ENCODE assay signal across 13 cellular contexts in the genomic region with DNA sequence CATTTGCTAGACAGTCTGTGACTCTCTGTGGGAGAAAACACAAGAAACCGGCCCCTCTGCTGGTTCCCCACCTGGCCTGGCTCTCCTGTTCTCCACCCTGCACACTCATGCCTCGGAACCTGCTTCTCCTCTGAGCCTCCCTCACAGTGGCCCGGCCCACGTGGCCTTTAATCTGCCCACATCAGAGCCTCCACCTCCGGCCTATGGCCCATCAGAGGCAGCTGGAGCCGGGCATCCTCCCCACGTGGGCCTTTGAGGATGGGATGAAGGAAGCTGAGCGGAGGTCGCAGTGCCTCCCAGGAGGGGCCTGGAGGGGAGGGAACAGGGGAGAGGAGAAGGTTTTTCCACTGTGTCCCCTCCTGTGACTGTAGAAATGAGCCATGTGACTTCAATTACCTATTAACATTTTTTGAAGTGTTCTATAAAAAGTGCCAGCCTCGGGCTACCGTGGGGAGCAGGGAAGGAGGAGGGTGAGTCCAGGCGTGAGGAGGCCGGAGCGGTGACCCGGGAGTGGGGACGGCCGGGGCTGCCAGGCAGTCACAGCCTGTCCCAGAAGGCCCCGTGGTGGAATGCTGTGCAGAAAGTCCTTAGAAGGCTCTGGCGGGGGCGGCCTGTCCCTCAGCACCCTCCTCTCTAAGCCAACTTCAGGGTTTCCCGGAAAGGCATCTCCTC. TPM values are rescaled to one million over a fixed set of nuclear protein-coding genes. Genes with fewer than 3 reads are reported as not detected.
DNase-seq lines count a peak whose midpoint lies in the region; ATAC-seq, FAIRE-seq and TF ChIP-seq lines count a peak whose summit lies in the region.
"Had no signal": no experiment of that assay in that cellular context is flagged by ENCODE, and none has a peak within 500 bp of the region (broad histone marks: within the 10 kb centered on the region; RNA-seq: fewer than 3 reads in every experiment).

No MANE protein-coding gene starts in this region.

- H2BK5ac ChIP-seq in mesendoderm (ENCODE audit: low read length) = no peak overlapping the region

- CTCF ChIA-PET in endothelial cell of umbilical vein (lab: Charles Lee) = interaction anchor here (1.3 to 1.4 kb wide), 2 partner anchors 9 to 27 kb away, joined by 3 to 4 read pairs; no protein-coding TSS in a partner anchor

- dilution Hi-C loops in endothelial cell of umbilical vein (cut with MboI; ENCODE audit: extremely low pct_ligation_motif_present, low sequenced_read_pairs) = no loop called here

- peaks cover 15% of the 10 kb centered on the region for H3K4me1 ChIP-seq in endothelial cell of umbilical vein (ENCODE audit: control insufficient read depth, extremely low read depth, insufficient read depth, low read length)
- no peaks in the 10 kb centered on the region for H3K4me1 ChIP-seq in mesendoderm (ENCODE audit: control insufficient read depth, low read depth, low read length)
- H3K4me1 ChIP-seq in tibial nerve = peaks cover 0 to 26% (median 12%) of the 10 kb centered on the region in 4 donors
- H3K4me1 ChIP-seq: SJCRH30 had no signal

- H3K79me1 ChIP-seq in mesendoderm (ENCODE audit: low read length) = no peaks in the 10 kb centered on the region

- intact Hi-C loops in endothelial cell of umbilical vein (cut with micrococcal nuclease) = no loop called here

- peak overlapping the region; percentile 83 for H2AFZ ChIP-seq in endothelial cell of umbilical vein (ENCODE audit: low read depth, low read length)

- H3K23ac ChIP-seq in mesendoderm (ENCODE audit: low read length) = no peak overlapping the region

- H4K5ac ChIP-seq in mesendoderm (ENCODE audit: low read length) = no peak overlapping the region

- H2BK120ac ChIP-seq in mesendoderm (ENCODE audit: low read depth, low read length) = no peak overlapping the region

- H3K9me3 ChIP-seq in KOPT-K1 (ENCODE audit: insufficient read depth, low read length, poor library complexity, severe bottlenecking) (no peaks in the 10 kb centered on the region), endothelial cell of umbilical vein (replicated peaks; ENCODE audit: control insufficient read depth, insufficient read depth, low read length) (no peaks in the 10 kb centered on the region), tibial nerve (no peaks in the 10 kb centered on the region)
- H3K9me3 ChIP-seq: SJCRH30 had no signal

- no peak overlapping the region for H4K8ac ChIP-seq in mesendoderm (ENCODE audit: low read depth, low read length)

- DNase-seq in endothelial cell of umbilical vein (ENCODE audit: low read depth, low spot score) = no peak
- DNase-seq in mesendoderm = no peak
- no peak for DNase-seq in tibial nerve (ENCODE audit: low spot score in 2 of 2)
- DNase-seq in GM10266 (ENCODE audit: extremely low spot score) = no peak
- no peak for DNase-seq in middle frontal gyrus (ENCODE audit: extremely low spot score, low spot score)
- DNase-seq in NCI-H1105 (lab: John Stamatoyannopoulos, UW) = no peak
- DNase-seq: activated T-cell treated with anti-CD3 and anti-CD28 coated beads, Interleukin-2, amount 50 U/mL, for 4 hours; amniotic stem cell; posterior cingulate gyrus; SJCRH30 had no signal

- no peak for ATAC-seq in HG02884 (IDR thresholded peaks at IDR 0.05; ENCODE audit: unreplicated experiment)
- ATAC-seq: activated CD4-positive, CD25-positive, alpha-beta regulatory T cell treated with anti-CD3 and anti-CD28 coated beads, Interleukin-2, amount 50 U/mL, for 24 hours; activated T-cell treated with anti-CD3 and anti-CD28 coated beads, Interleukin-2, amount 50 U/mL, for 4 hours had no signal

- no TSS peak for BruUV-seq in endothelial cell of umbilical vein (replicated peaks; lab: Mats Ljungman, UMichigan)

- no peaks in the 10 kb centered on the region for H3K27me3 ChIP-seq in endothelial cell of umbilical vein (ENCODE audit: control insufficient read depth in 2 of 2, insufficient read depth in 2 of 2, low read length in 2 of 2)
- H3K27me3 ChIP-seq in mesendoderm (ENCODE audit: insufficient read depth, low read length, poor library complexity) = no peaks in the 10 kb centered on the region
- no peaks in the 10 kb centered on the region for H3K27me3 ChIP-seq in tibial nerve
- H3K27me3 ChIP-seq: SJCRH30 had no signal

- peak in 1 of 2 donors; percentile 32 for TF ChIP-seq EP300 in tibial nerve (IDR thresholded peaks at IDR 0.05)

- peak overlapping the region; percentile 34 for H3K56ac ChIP-seq in mesendoderm (ENCODE audit: low read length)

- H3K9ac ChIP-seq in endothelial cell of umbilical vein (replicated peaks; ENCODE audit: extremely low read depth, insufficient read depth, low read length) (no peak overlapping the region), mesendoderm (ENCODE audit: low read length) (no peak overlapping the region)

- H2BK15ac ChIP-seq in mesendoderm (replicated peaks; ENCODE audit: low read depth) = no peak overlapping the region

- H3K4me3 ChIP-seq in endothelial cell of umbilical vein (replicated peaks in 1 of 3; ENCODE audit: insufficient read depth in 1 of 3, low read depth in 1 of 3, low read length in 3 of 3) = no peak overlapping the region
- no peak overlapping the region for H3K4me3 ChIP-seq in mesendoderm (ENCODE audit: low read length)
- H3K4me3 ChIP-seq in tibial nerve = no peak overlapping the region
- H3K4me3 ChIP-seq: SJCRH30 had no signal

- no peak overlapping the region for H3K4me2 ChIP-seq in endothelial cell of umbilical vein (ENCODE audit: insufficient read depth, low read length)
- H3K4me2 ChIP-seq in mesendoderm (ENCODE audit: low read length) = no peak overlapping the region

- peak overlapping the region; percentile 55 for H3K27ac ChIP-seq in KOPT-K1 (ENCODE audit: low read depth, low read length, poor library complexity, severe bottlenecking)
- no peak overlapping the region for H3K27ac ChIP-seq in endothelial cell of umbilical vein (ENCODE audit: insufficient read depth, low read depth, low read length)
- no peak overlapping the region for H3K27ac ChIP-seq in mesendoderm (ENCODE audit: low read depth, low read length)
- peak overlapping the region; percentile 61 to 88 (median 72) for H3K27ac ChIP-seq in tibial nerve
- H3K27ac ChIP-seq: SJCRH30 had no signal

- no peak overlapping the region for H3K18ac ChIP-seq in mesendoderm (ENCODE audit: low read length)

- H3K4ac ChIP-seq in mesendoderm (ENCODE audit: low read depth, low read length) = no peak overlapping the region

- no peaks in the 10 kb centered on the region for H3K9me1 ChIP-seq in endothelial cell of umbilical vein (replicated peaks; ENCODE audit: control insufficient read depth, extremely low read depth, insufficient read depth, low read length)

- TF ChIP-seq CTCF in endothelial cell of umbilical vein (IDR thresholded peaks at IDR 0.05; ENCODE audit: extremely low read depth in 1 of 2, insufficient read depth in 1 of 2, low read depth in 1 of 2, low read length in 2 of 2) (no peak), tibial nerve (IDR thresholded peaks at IDR 0.05) (no peak), GM10266 (IDR thresholded peaks at IDR 0.05; ENCODE audit: control insufficient read depth, insufficient read depth, low read depth, missing control alignments) (no peak)

- H2AK5ac ChIP-seq in mesendoderm (ENCODE audit: low read length) = no peak overlapping the region

- no peak for FAIRE-seq in endothelial cell of umbilical vein (lab: Jason Lieb, UNC)

- H3K36me3 ChIP-seq in KOPT-K1 (ENCODE audit: insufficient read depth, low read length) (no peaks in the 10 kb centered on the region), endothelial cell of umbilical vein (ENCODE audit: control insufficient read depth in 2 of 2, extremely low read depth in 1 of 2, insufficient read depth in 2 of 2, low read length in 2 of 2) (no peaks in the 10 kb centered on the region), mesendoderm (ENCODE audit: control insufficient read depth, insufficient read depth, low read length) (no peaks in the 10 kb centered on the region), tibial nerve (no peaks in the 10 kb centered on the region)
- H3K36me3 ChIP-seq: SJCRH30 had no signal

- POLR2A ChIA-PET in endothelial cell of umbilical vein (lab: Charles Lee) = no interaction called here

- TF ChIP-seq POLR2A in endothelial cell of umbilical vein (IDR thresholded peaks at IDR 0.05; ENCODE audit: low read depth, low read length) (no peak), tibial nerve (IDR thresholded peaks at IDR 0.05) (no peak)

- no CpG with 5 or more reads among the region's 21 CpGs for WGBS in mesendoderm (ENCODE audit: extremely low coverage, insufficient coverage, low lambda C conversion rate)
- WGBS in tibial nerve, 2 donors = 43 to 56% methylated on average over 21 of the region's 21 CpGs

- H4K20me1 ChIP-seq in endothelial cell of umbilical vein (replicated peaks; ENCODE audit: control insufficient read depth, extremely low read depth, insufficient read depth, low read length) = no peaks in the 10 kb centered on the region

- no peaks in the 10 kb centered on the region for H3K79me2 ChIP-seq in endothelial cell of umbilical vein (ENCODE audit: control insufficient read depth, insufficient read depth, low read length)
- no peaks in the 10 kb centered on the region for H3K79me2 ChIP-seq in mesendoderm (ENCODE audit: control insufficient read depth, insufficient read depth, low read length)

RNA-seq across cellular contexts. Expression of a gene that starts 24.6 kb away (rescaled TPM):
- total RNA-seq in endothelial cell of umbilical vein = 105 and 114 TPM in 2 replicates
- 114 TPM in 2 replicates for polyA plus RNA-seq in endothelial cell of umbilical vein
- polyA plus RNA-seq in endothelial cell of umbilical vein (2011; cell fraction: cytosol; rRNA removed) = 73.3 and 75.0 TPM in 2 replicates
- 43.7 and 51.1 TPM in 2 replicates for polyA plus RNA-seq in endothelial cell of umbilical vein (2011; cell fraction: nucleus; rRNA removed)
- polyA plus RNA-seq in endothelial cell of umbilical vein (2012) = 86.6 and 87.7 TPM in 2 replicates
- polyA minus RNA-seq in endothelial cell of umbilical vein = 127 and 137 TPM in 2 replicates
- 98.2 TPM for polyA minus RNA-seq in endothelial cell of umbilical vein (2011; cell fraction: cytosol; rRNA and poly(A)+ RNA removed)
- polyA minus RNA-seq in endothelial cell of umbilical vein (2011; cell fraction: nucleus; rRNA and poly(A)+ RNA removed) = 22.9 and 25.6 TPM in 2 replicates
- 198 TPM for polyA plus RNA-seq in mesendoderm (2013, experiment 1 of 2)
- polyA plus RNA-seq in mesendoderm (2013, experiment 2 of 2) = 198 TPM
- total RNA-seq in tibial nerve = 100 to 1,000 TPM in 1 of 4 donors, 10 to 100 TPM in 3; 76.8 to 107 (median 83.4) TPM

RNA-seq across cellular contexts. Expression of a gene that starts 37.6 kb away (rescaled TPM):
- total RNA-seq in endothelial cell of umbilical vein (279 and 313 TPM in 2 replicates), tibial nerve (100 to 1,000 TPM in 1 of 4 donors, 10 to 100 TPM in 3; 32.1 to 108 (median 64.6) TPM)
- polyA plus RNA-seq in endothelial cell of umbilical vein = 376 and 417 TPM in 2 replicates
- 283 and 300 TPM in 2 replicates for polyA plus RNA-seq in endothelial cell of umbilical vein (2011; cell fraction: cytosol; rRNA removed)
- 93.6 and 108 TPM in 2 replicates for polyA plus RNA-seq in endothelial cell of umbilical vein (2011; cell fraction: nucleus; rRNA removed)
- polyA plus RNA-seq in endothelial cell of umbilical vein (2012) = 320 and 378 TPM in 2 replicates
- polyA minus RNA-seq in endothelial cell of umbilical vein = 115 and 153 TPM in 2 replicates
- 93.2 TPM for polyA minus RNA-seq in endothelial cell of umbilical vein (2011; cell fraction: cytosol; rRNA and poly(A)+ RNA removed)
- polyA minus RNA-seq in endothelial cell of umbilical vein (2011; cell fraction: nucleus; rRNA and poly(A)+ RNA removed) = 22.7 and 27.2 TPM in 2 replicates
- polyA plus RNA-seq in mesendoderm (2013, experiment 1 of 2) = 166 TPM
- 156 TPM for polyA plus RNA-seq in mesendoderm (2013, experiment 2 of 2)

RNA-seq across cellular contexts. Expression of a gene that starts 47.8 kb away (rescaled TPM):
- total RNA-seq in endothelial cell of umbilical vein = 47.3 and 51.3 TPM in 2 replicates
- 25.7 and 28.3 TPM in 2 replicates for polyA plus RNA-seq in endothelial cell of umbilical vein
- polyA plus RNA-seq in endothelial cell of umbilical vein (2011; cell fraction: cytosol; rRNA removed) = 19.6 and 20.2 TPM in 2 replicates
- polyA plus RNA-seq in endothelial cell of umbilical vein (2011; cell fraction: nucleus; rRNA removed) = 29.7 and 30.7 TPM in 2 replicates
- 25.8 and 31.7 TPM in 2 replicates for polyA plus RNA-seq in endothelial cell of umbilical vein (2012)
- polyA minus RNA-seq in endothelial cell of umbilical vein = 35.8 and 45.8 TPM in 2 replicates
- polyA minus RNA-seq in endothelial cell of umbilical vein (2011; cell fraction: cytosol; rRNA and poly(A)+ RNA removed) = 20.1 TPM
- 53.1 and 57.3 TPM in 2 replicates for polyA minus RNA-seq in endothelial cell of umbilical vein (2011; cell fraction: nucleus; rRNA and poly(A)+ RNA removed)
- 35.2 TPM for polyA plus RNA-seq in mesendoderm (2013, experiment 1 of 2)
- 35.5 TPM for polyA plus RNA-seq in mesendoderm (2013, experiment 2 of 2)
- 10 to 100 TPM; 43.3 to 50.3 (median 48.6) TPM for total RNA-seq in tibial nerve

Comparison
In these comparisons a context has a peak if more than half of its experiments do, and no peak if none do; other contexts are left out.
1. H3K27ac ChIP-seq: peak in KOPT-K1 (single experiment) and tibial nerve (4 of 4); none in endothelial cell of umbilical vein (single experiment) and mesendoderm (single experiment).